Comparison of ENCODE assay signal across 8 cellular contexts in genomic region chr13:109700176-109700575, GRCh38.
DNase-seq lines count a peak whose midpoint lies in the region; ATAC-seq, FAIRE-seq and TF ChIP-seq lines count a peak whose summit lies in the region.

No MANE protein-coding gene starts in this region.

- H3K9me3 ChIP-seq in IMR-90 (ENCODE audit: control insufficient read depth, insufficient read depth, low read length) (no peaks in the 10 kb centered on the region; the same call in 1 of the 2 replicates), endodermal cell (ENCODE audit: control insufficient read depth, low read length) (peaks cover 18% of the 10 kb centered on the region)

- DNase-seq in IMR-90: peak; percentile 24
- DNase-seq in NOMO-1 (lab: John Stamatoyannopoulos, UW; ENCODE audit: unreplicated experiment in 2 of 2): peak; percentile 81 to 87
- peak; percentile 59 for DNase-seq in endodermal cell
- DNase-seq in myocyte (ENCODE audit: low read depth): peak; percentile 52
- DNase-seq in stimulated activated CD8-positive, alpha-beta memory T cell treated with anti-CD3 and anti-CD28 coated beads, Interleukin-4, amount 100 ng/mL, for 48 hours: no peak
- no peak for DNase-seq in HFFc6
- no peak for DNase-seq in GM19239 (ENCODE audit: insufficient read length, low spot score)

- no peak overlapping the region for H4K8ac ChIP-seq in IMR-90 (ENCODE audit: low read depth in 2 of 2, low read length in 2 of 2)

- H3K9ac ChIP-seq in IMR-90 (ENCODE audit: low read depth, low read length) (no peak overlapping the region), endodermal cell (ENCODE audit: extremely low read depth, low read length, poor library complexity, severe bottlenecking) (no peak overlapping the region)

- H3K9me1 ChIP-seq in IMR-90 (ENCODE audit: insufficient read depth, low read length): no peaks in the 10 kb centered on the region

- no peak overlapping the region for H2AFZ ChIP-seq in IMR-90 (replicated peaks; ENCODE audit: low read length, poor library complexity)

- no peak overlapping the region for H3K4me2 ChIP-seq in IMR-90 (ENCODE audit: low read depth, low read length)

- H3K56ac ChIP-seq in IMR-90 (ENCODE audit: extremely low read depth, insufficient read depth, low read length): no peak overlapping the region

- H2AK9ac ChIP-seq in IMR-90 (replicated peaks; ENCODE audit: low read depth, low read length, poor library complexity): no peak overlapping the region

- H2BK20ac ChIP-seq in IMR-90 (ENCODE audit: low read depth, low read length): no peak overlapping the region

- ATAC-seq in IMR-90 (ENCODE audit: low read depth) (peak; percentile 59; the same call in 1 of the 2 replicates), HG02870 (IDR thresholded peaks at IDR 0.05; ENCODE audit: unreplicated experiment) (no peak)

- H3K27ac Mint-ChIP-seq in endodermal cell (no peak overlapping the region), HFFc6 (no peak overlapping the region)

- no peaks in the 10 kb centered on the region for H3K79me1 ChIP-seq in IMR-90 (ENCODE audit: low read depth in 1 of 2, low read length in 2 of 2)

- POLR2A ChIA-PET in IMR-90 (lab: Charles Lee; ENCODE audit: unreplicated experiment): no interaction called here

- FAIRE-seq in GM19239 (lab: Jason Lieb, UNC): no peak

- no peak overlapping the region for H3K4me3 ChIP-seq in IMR-90 (ENCODE audit: insufficient read depth, low read depth, low read length)
- H3K4me3 ChIP-seq in endodermal cell (ENCODE audit: low read length): no peak overlapping the region

- intact Hi-C loops in IMR-90 (cut with micrococcal nuclease): no loop called here

- CTCF ChIA-PET in IMR-90 (lab: Yijun Ruan, JAX): no interaction called here

- no peak overlapping the region for H3K18ac ChIP-seq in IMR-90 (ENCODE audit: low read depth, low read length)

- no peak for TF ChIP-seq POLR2A in IMR-90 (IDR thresholded peaks at IDR 0.05; ENCODE audit: low read depth, low read length)

- H3K14ac ChIP-seq in IMR-90 (replicated peaks; ENCODE audit: low read depth, low read length): no peak overlapping the region

- no peak overlapping the region for H2AK5ac ChIP-seq in IMR-90 (ENCODE audit: low read depth, low read length)

- no peak for TF ChIP-seq CTCF in IMR-90 (conservative IDR thresholded peaks at IDR 0.05; ENCODE audit: low read depth, low read length)
- no peak for TF ChIP-seq CTCF in endodermal cell (conservative IDR thresholded peaks at IDR 0.05)
- TF ChIP-seq CTCF in HFFc6 (IDR thresholded peaks at IDR 0.05): no peak

- no peak overlapping the region for H3K4ac ChIP-seq in IMR-90 (ENCODE audit: low read depth, low read length)

- H3K4me3 Mint-ChIP-seq in endodermal cell (no peak overlapping the region), HFFc6 (no peak overlapping the region)

- H3K27me3 Mint-ChIP-seq in endodermal cell (ENCODE audit: insufficient read depth) (peaks cover 2% of the 10 kb centered on the region), HFFc6 (ENCODE audit: insufficient read depth) (peaks cover 36% of the 10 kb centered on the region)

- H3K27ac ChIP-seq in IMR-90 (ENCODE audit: insufficient read depth, low read length) (no peak overlapping the region), endodermal cell (ENCODE audit: low read depth, low read length) (no peak overlapping the region)

- H2BK15ac ChIP-seq in IMR-90 (ENCODE audit: low read depth, low read length): no peak overlapping the region

- H3K23ac ChIP-seq in IMR-90 (ENCODE audit: low read depth, low read length): no peak overlapping the region

- H3K27me3 ChIP-seq in IMR-90 (ENCODE audit: control insufficient read depth, insufficient read depth, low read length): peaks cover 30% of the 10 kb centered on the region
- no peaks in the 10 kb centered on the region for H3K27me3 ChIP-seq in endodermal cell (ENCODE audit: control insufficient read depth, insufficient read depth, low read length, poor library complexity, severe bottlenecking)

- no CpG with 5 or more reads among the region's 3 CpGs for WGBS in IMR-90 (ENCODE audit: extremely low coverage in 2 of 2, insufficient read length in 1 of 2), 2 experiments
- 65 to 86% methylated on average over 2 to 3 of the region's 3 CpGs for WGBS in endodermal cell (ENCODE audit: insufficient coverage in 1 of 2, insufficient read length in 1 of 2), 2 experiments

- dilution Hi-C loops in IMR-90 (cut with HindIII; ENCODE audit: low sequenced_read_pairs, unreplicated experiment): no loop called here

- H3K4me1 Mint-ChIP-seq in endodermal cell (peaks cover 4% of the 10 kb centered on the region), HFFc6 (ENCODE audit: low read depth) (peaks cover 21% of the 10 kb centered on the region)

- H3K4me1 ChIP-seq in IMR-90 (ENCODE audit: control insufficient read depth, insufficient read depth, low read length) (no peaks in the 10 kb centered on the region), endodermal cell (ENCODE audit: control insufficient read depth, insufficient read depth, low read length) (no peaks in the 10 kb centered on the region)

- no peaks in the 10 kb centered on the region for H4K20me1 ChIP-seq in IMR-90 (ENCODE audit: insufficient read depth, low read length)

- TF ChIP-seq RAD21 in IMR-90 (IDR thresholded peaks at IDR 0.05; ENCODE audit: low read length): no peak

- no peak overlapping the region for H4K91ac ChIP-seq in IMR-90 (ENCODE audit: insufficient read depth, low read depth, low read length)

- H2BK120ac ChIP-seq in IMR-90 (ENCODE audit: low read depth, low read length): no peak overlapping the region

- H3K9me3 Mint-ChIP-seq in endodermal cell (peaks cover 16% of the 10 kb centered on the region), HFFc6 (no peaks in the 10 kb centered on the region)

- no peak overlapping the region for H2BK5ac ChIP-seq in IMR-90 (ENCODE audit: low read depth, low read length, poor library complexity, severe bottlenecking)

- H3K36me3 ChIP-seq in IMR-90 (ENCODE audit: control insufficient read depth, insufficient read depth, low read length) (no peaks in the 10 kb centered on the region), endodermal cell (ENCODE audit: control insufficient read depth, insufficient read depth, low read length) (no peaks in the 10 kb centered on the region)

- H4K5ac ChIP-seq in IMR-90 (ENCODE audit: low read depth, low read length): no peak overlapping the region

- in situ Hi-C loops in IMR-90 (cut with MboI; ENCODE audit: low sequenced_read_pairs): no loop called here

- BruUV-seq in IMR-90 (replicated peaks; lab: Mats Ljungman, UMichigan): no TSS peak

- H3K36me3 Mint-ChIP-seq in endodermal cell (ENCODE audit: low read depth): no peaks in the 10 kb centered on the region
- no peaks in the 10 kb centered on the region for H3K36me3 Mint-ChIP-seq in HFFc6 (ENCODE audit: low read depth)

TF ChIP-seq in IMR-90, 13 proteins besides CTCF, POLR2A, EP300 and RAD21:
- TF ChIP-seq SMC3 (IDR thresholded peaks at IDR 0.05; ENCODE audit: low read depth, low read length): no peak
- TF ChIP-seq BHLHE40 (IDR thresholded peaks at IDR 0.05; ENCODE audit: low read depth, low read length): no peak
- no peak for TF ChIP-seq RCOR1 (IDR thresholded peaks at IDR 0.05; ENCODE audit: insufficient replicate concordance, low read length)
- no peak for TF ChIP-seq CHD1 (IDR thresholded peaks at IDR 0.05; ENCODE audit: low read depth, low read length)
- TF ChIP-seq MXI1 (IDR thresholded peaks at IDR 0.05; ENCODE audit: borderline replicate concordance, low read depth, low read length): no peak
- no peak for TF ChIP-seq MAFK (IDR thresholded peaks at IDR 0.05; ENCODE audit: low read depth, low read length)
- TF ChIP-seq USF2 (IDR thresholded peaks at IDR 0.05; ENCODE audit: low read depth, low read length): no peak
- no peak for TF ChIP-seq CEBPB (IDR thresholded peaks at IDR 0.05; ENCODE audit: low read depth, low read length)
- TF ChIP-seq, protein P1, sequence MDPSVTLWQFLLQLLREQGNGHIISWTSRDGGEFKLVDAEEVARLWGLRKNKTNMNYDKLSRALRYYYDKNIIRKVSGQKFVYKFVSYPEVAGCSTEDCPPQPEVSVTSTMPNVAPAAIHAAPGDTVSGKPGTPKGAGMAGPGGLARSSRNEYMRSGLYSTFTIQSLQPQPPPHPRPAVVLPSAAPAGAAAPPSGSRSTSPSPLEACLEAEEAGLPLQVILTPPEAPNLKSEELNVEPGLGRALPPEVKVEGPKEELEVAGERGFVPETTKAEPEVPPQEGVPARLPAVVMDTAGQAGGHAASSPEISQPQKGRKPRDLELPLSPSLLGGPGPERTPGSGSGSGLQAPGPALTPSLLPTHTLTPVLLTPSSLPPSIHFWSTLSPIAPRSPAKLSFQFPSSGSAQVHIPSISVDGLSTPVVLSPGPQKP (IDR thresholded peaks at IDR 0.05; ENCODE audit: borderline replicate concordance, low read depth, low read length): no peak
- no peak for TF ChIP-seq MAZ (IDR thresholded peaks at IDR 0.05; ENCODE audit: borderline replicate concordance, low read depth, low read length)
- no peak for TF ChIP-seq RFX5 (IDR thresholded peaks at IDR 0.05; ENCODE audit: low read depth, low read length)
- no peak for TF ChIP-seq FOS (IDR thresholded peaks at IDR 0.05; ENCODE audit: low read depth, low read length)
- no peak for TF ChIP-seq NFE2L2 (IDR thresholded peaks at IDR 0.05; ENCODE audit: low read depth, low read length)

Comparison
In these comparisons a context has a peak if more than half of its experiments do, and no peak if none do; other contexts are left out.
1. DNase-seq: peak in IMR-90 (single experiment), NOMO-1 (2 of 2), endodermal cell (single experiment) and myocyte (single experiment); none in stimulated activated CD8-positive, alpha-beta memory T cell treated with anti-CD3 and anti-CD28 coated beads, Interleukin-4, amount 100 ng/mL, for 48 hours (single experiment), HFFc6 (single experiment) and GM19239 (single experiment).